8 cellular contexts compared by ENCODE assay signal in genomic region chr18:45664824-45665763, GRCh38. TPM values are rescaled to one million over a fixed set of nuclear protein-coding genes. Genes with fewer than 3 reads are reported as not detected.
DNase-seq lines count a peak whose midpoint lies in the region; ATAC-seq and TF ChIP-seq lines count a peak whose summit lies in the region.

No MANE protein-coding gene starts in this region.

- H3K36me3 Mint-ChIP-seq in activated T-cell treated with anti-CD3 and anti-CD28 coated beads, Interleukin-2, amount 50 U/mL, for 72 hours (ENCODE audit: insufficient read depth in 2 of 2) = no peaks in the 10 kb centered on the region

- H3K36me3 ChIP-seq in neural cell (ENCODE audit: insufficient read depth, low read length) (no peaks in the 10 kb centered on the region), thoracic aorta (no peaks in the 10 kb centered on the region)

- H3K27ac ChIP-seq in neural cell (ENCODE audit: low read length) (no peak overlapping the region), thoracic aorta (no peak overlapping the region)

- ATAC-seq in GM18868 (IDR thresholded peaks at IDR 0.05; ENCODE audit: unreplicated experiment) (peak; percentile 63), thoracic aorta (ENCODE audit: insufficient number of reproducible peaks, low FRiP score, low read depth) (peak; percentile 75)
- ATAC-seq in activated T-cell treated with anti-CD3 and anti-CD28 coated beads, Interleukin-2, amount 50 U/mL, for 72 hours (replicated peaks in 1 of 2) = peak; percentile 53 to 64

- H4K20me1 ChIP-seq in neural cell (ENCODE audit: insufficient read depth) = no peaks in the 10 kb centered on the region

- H3F3A ChIP-seq in neural cell (ENCODE audit: insufficient read depth, low read length, poor library complexity, severe bottlenecking) = no peaks in the 10 kb centered on the region

- peak; percentile 95 for TF ChIP-seq RAD21 in neural cell (conservative IDR thresholded peaks at IDR 0.05)

- no peaks in the 10 kb centered on the region for H3K9me2 ChIP-seq in neural cell (ENCODE audit: insufficient read depth, low read length)

- H3K27ac Mint-ChIP-seq in activated T-cell treated with anti-CD3 and anti-CD28 coated beads, Interleukin-2, amount 50 U/mL, for 72 hours = peak overlapping the region; percentile 72

- H3K4me3 ChIP-seq in neural cell (ENCODE audit: low read length) = no peak overlapping the region
- no peak overlapping the region for H3K4me3 ChIP-seq in thoracic aorta

- H3K9me3 ChIP-seq in neural cell (ENCODE audit: low read length) (no peaks in the 10 kb centered on the region), thoracic aorta (no peaks in the 10 kb centered on the region)

- peak; percentile 94 for TF ChIP-seq CTCF in neural cell (IDR thresholded peaks at IDR 0.05; ENCODE audit: poor library complexity, severe bottlenecking)
- TF ChIP-seq CTCF in thoracic aorta (IDR thresholded peaks at IDR 0.05) = peak; percentile 94

- H3K9ac ChIP-seq in neural cell (ENCODE audit: low read length) = no peak overlapping the region

- H3K4me1 Mint-ChIP-seq in activated T-cell treated with anti-CD3 and anti-CD28 coated beads, Interleukin-2, amount 50 U/mL, for 72 hours (ENCODE audit: low read depth) = peaks cover 54% of the 10 kb centered on the region

- H3K27me3 ChIP-seq in neural cell (ENCODE audit: insufficient read depth, low read depth, low read length) (no peaks in the 10 kb centered on the region), thoracic aorta (replicated peaks; ENCODE audit: insufficient read depth) (no peaks in the 10 kb centered on the region)

- H3K4me3 Mint-ChIP-seq in activated T-cell treated with anti-CD3 and anti-CD28 coated beads, Interleukin-2, amount 50 U/mL, for 72 hours = peak overlapping the region; percentile 39 to 41

- no peak for TF ChIP-seq EP300 in neural cell (conservative IDR thresholded peaks at IDR 0.05; ENCODE audit: poor library complexity, severe bottlenecking)

- no peak overlapping the region for H3K4me2 ChIP-seq in neural cell (ENCODE audit: low read length)

- peaks cover 6 to 29% of the 10 kb centered on the region in 2 donors for H3K4me1 ChIP-seq in thoracic aorta (ENCODE audit: control insufficient read depth in 1 of 2, low read depth in 2 of 2)

- H2AFZ ChIP-seq in neural cell (ENCODE audit: low read depth, low read length) = peak overlapping the region; percentile 14

- H3K79me2 ChIP-seq in neural cell (replicated peaks; ENCODE audit: insufficient read depth, low read length) = no peaks in the 10 kb centered on the region

- DNase-seq in AML-193 (lab: John Stamatoyannopoulos, UW) (peak; percentile 64 to 68), HT-29 (ENCODE audit: low spot score) (peak; percentile 74), OCI-M2 (lab: John Stamatoyannopoulos, UW; ENCODE audit: unreplicated experiment) (peak; percentile 24), fibroblast of gingiva (ENCODE audit: low read depth) (peak; percentile 41), thoracic aorta (ENCODE audit: low spot score) (peak; percentile 25)
- DNase-seq in activated T-cell treated with anti-CD3 and anti-CD28 coated beads, Interleukin-2, amount 50 U/mL, for 72 hours = peak; percentile 66 to 74

- H3K27me3 Mint-ChIP-seq in activated T-cell treated with anti-CD3 and anti-CD28 coated beads, Interleukin-2, amount 50 U/mL, for 72 hours (ENCODE audit: low read depth) = no peaks in the 10 kb centered on the region

- no peaks in the 10 kb centered on the region for H3K9me3 Mint-ChIP-seq in activated T-cell treated with anti-CD3 and anti-CD28 coated beads, Interleukin-2, amount 50 U/mL, for 72 hours

TF ChIP-seq in neural cell, 6 proteins besides CTCF, POLR2A, EP300 and RAD21:
- no peak for TF ChIP-seq POLR2AphosphoS5 (IDR thresholded peaks at IDR 0.05)
- TF ChIP-seq SMC3 (conservative IDR thresholded peaks at IDR 0.05; ENCODE audit: poor library complexity) = peak; percentile 95
- TF ChIP-seq EZH2 (IDR thresholded peaks at IDR 0.05; ENCODE audit: borderline replicate concordance, insufficient read depth, low read length, poor library complexity, severe bottlenecking) = no peak
- TF ChIP-seq, protein P1, sequence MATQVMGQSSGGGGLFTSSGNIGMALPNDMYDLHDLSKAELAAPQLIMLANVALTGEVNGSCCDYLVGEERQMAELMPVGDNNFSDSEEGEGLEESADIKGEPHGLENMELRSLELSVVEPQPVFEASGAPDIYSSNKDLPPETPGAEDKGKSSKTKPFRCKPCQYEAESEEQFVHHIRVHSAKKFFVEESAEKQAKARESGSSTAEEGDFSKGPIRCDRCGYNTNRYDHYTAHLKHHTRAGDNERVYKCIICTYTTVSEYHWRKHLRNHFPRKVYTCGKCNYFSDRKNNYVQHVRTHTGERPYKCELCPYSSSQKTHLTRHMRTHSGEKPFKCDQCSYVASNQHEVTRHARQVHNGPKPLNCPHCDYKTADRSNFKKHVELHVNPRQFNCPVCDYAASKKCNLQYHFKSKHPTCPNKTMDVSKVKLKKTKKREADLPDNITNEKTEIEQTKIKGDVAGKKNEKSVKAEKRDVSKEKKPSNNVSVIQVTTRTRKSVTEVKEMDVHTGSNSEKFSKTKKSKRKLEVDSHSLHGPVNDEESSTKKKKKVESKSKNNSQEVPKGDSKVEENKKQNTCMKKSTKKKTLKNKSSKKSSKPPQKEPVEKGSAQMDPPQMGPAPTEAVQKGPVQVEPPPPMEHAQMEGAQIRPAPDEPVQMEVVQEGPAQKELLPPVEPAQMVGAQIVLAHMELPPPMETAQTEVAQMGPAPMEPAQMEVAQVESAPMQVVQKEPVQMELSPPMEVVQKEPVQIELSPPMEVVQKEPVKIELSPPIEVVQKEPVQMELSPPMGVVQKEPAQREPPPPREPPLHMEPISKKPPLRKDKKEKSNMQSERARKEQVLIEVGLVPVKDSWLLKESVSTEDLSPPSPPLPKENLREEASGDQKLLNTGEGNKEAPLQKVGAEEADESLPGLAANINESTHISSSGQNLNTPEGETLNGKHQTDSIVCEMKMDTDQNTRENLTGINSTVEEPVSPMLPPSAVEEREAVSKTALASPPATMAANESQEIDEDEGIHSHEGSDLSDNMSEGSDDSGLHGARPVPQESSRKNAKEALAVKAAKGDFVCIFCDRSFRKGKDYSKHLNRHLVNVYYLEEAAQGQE (IDR thresholded peaks at IDR 0.05; ENCODE audit: borderline replicate concordance) = no peak
- no peak for TF ChIP-seq MXI1 (conservative IDR thresholded peaks at IDR 0.05; ENCODE audit: poor library complexity, severe bottlenecking)
- no peak for TF ChIP-seq TAF1 (IDR thresholded peaks at IDR 0.05; ENCODE audit: low read depth)

RNA-seq across cellular contexts. Expression of gene SLC14A2, which starts 49.8 kb away (rescaled TPM):
- total RNA-seq in HT-29 (2014; rRNA removed; shearing (Covaris generic)) = not detected in 2 replicates
- total RNA-seq in activated T-cell treated with anti-CD3 and anti-CD28 coated beads, Interleukin-2, amount 50 U/mL, for 72 hours = under 1 TPM; 0.07 to 0.09 TPM
- polyA plus RNA-seq in neural cell = not detected in 2 replicates
- polyA minus RNA-seq in neural cell = 0.12 TPM in 1 of 2 replicates, not detected in the other
- total RNA-seq in thoracic aorta = under 1 TPM in 1 of 2 donors, not detected in 1; 0.35 TPM

RNA-seq across cellular contexts. Expression of gene SLC14A1, which starts 58.9 kb away (rescaled TPM):
- total RNA-seq in HT-29 (2014; rRNA removed; shearing (Covaris generic)) = 5.9 and 6.2 TPM in 2 replicates
- 1 to 10 TPM; 6.0 to 6.2 TPM for total RNA-seq in activated T-cell treated with anti-CD3 and anti-CD28 coated beads, Interleukin-2, amount 50 U/mL, for 72 hours
- not detected in 2 replicates for polyA plus RNA-seq in neural cell
- polyA minus RNA-seq in neural cell = not detected in 2 replicates
- 10 to 100 TPM; 76.3 to 86.2 TPM for total RNA-seq in thoracic aorta

Comparison
In these comparisons a context has a peak if more than half of its experiments do, and no peak if none do; other contexts are left out.
1. DNase-seq: peak in every context shown above with its lines; median percentile 74 in HT-29; 70 in activated T-cell treated with anti-CD3 and anti-CD28 coated beads, Interleukin-2, amount 50 U/mL, for 72 hours; 66 in AML-193; 41 in fibroblast of gingiva; 25 in thoracic aorta; 24 in OCI-M2.
2. RNA of gene SLC14A1, which starts 58.9 kb away (total RNA-seq): 76.3 to 86.2 TPM in thoracic aorta; 6.0 to 6.2 TPM in activated T-cell treated with anti-CD3 and anti-CD28 coated beads, Interleukin-2, amount 50 U/mL, for 72 hours and 5.9 to 6.2 TPM in HT-29; every median in the first group is over 10 times any median in the second.
3. Peak in every context shown above with its lines, with median percentiles within 50 percentile points of each other: ATAC-seq.